Comparison of ENCODE assay signal across 1 cellular context in genomic region chr11:60981515-60981914, GRCh38.
TF ChIP-seq lines count a peak whose summit lies in the region.

No MANE protein-coding gene starts in this region.

TF ChIP-seq in K562, 482 proteins besides CTCF, POLR2A, EP300 and RAD21:
- TF ChIP-seq KAT8 (IDR thresholded peaks at IDR 0.05; ENCODE audit: low read depth) (0 out of 2 replicates have a peak, but pooled peaks have one; percentile 53), YY1 (IDR thresholded peaks at IDR 0.05; ENCODE audit: borderline replicate concordance in 1 of 3, control insufficient read depth in 1 of 3, extremely low read depth in 1 of 3, insufficient read depth in 3 of 3, insufficient read length in 1 of 3, insufficient replicate concordance in 2 of 3, low read depth in 1 of 3, low read length in 2 of 3) (peak; percentile 27 to 93 (median 72)), TRIM25 (IDR thresholded peaks at IDR 0.05; ENCODE audit: borderline replicate concordance) (no peak), TEAD4 (IDR thresholded peaks at IDR 0.05; ENCODE audit: low read length) (peak; percentile 41; the same call in 1 of the 2 replicates), TEAD4 (CRISPR knock-in tag; IDR thresholded peaks at IDR 0.05; ENCODE audit: borderline replicate concordance) (no peak)
